14 cellular contexts compared by ENCODE assay signal in genomic region chr4:53855886-53856260, GRCh38.
DNase-seq lines count a peak whose midpoint lies in the region; ATAC-seq, FAIRE-seq and TF ChIP-seq lines count a peak whose summit lies in the region.
"Had no signal": no experiment of that assay in that cellular context is flagged by ENCODE, and none has a peak within 500 bp of the region (broad histone marks: within the 10 kb centered on the region; RNA-seq: fewer than 3 reads in every experiment).

No MANE protein-coding gene starts in this region.

- no peak overlapping the region for H2AFZ ChIP-seq in astrocyte (ENCODE audit: low read depth, low read length)

- peak; percentile 77 to 89 for ATAC-seq in left cardiac atrium
- no peak for ATAC-seq in CD8-positive, alpha-beta T cell

- intact Hi-C loops in left cardiac atrium (cut with DNase I): no loop called here
- intact Hi-C loops in CD8-positive, alpha-beta T cell (cut with DNase I, micrococcal nuclease): no loop called here

- H3K9me3 ChIP-seq in astrocyte (ENCODE audit: insufficient read depth, low read depth, low read length) (no peaks in the 10 kb centered on the region), skeletal muscle tissue (ENCODE audit: control insufficient read depth in 3 of 3, low read length in 3 of 3) (no peaks in the 10 kb centered on the region)
- H3K9me3 ChIP-seq in CD8-positive, alpha-beta T cell (ENCODE audit: low read length): no peaks in the 10 kb centered on the region

- H3K79me2 ChIP-seq in astrocyte (ENCODE audit: insufficient read depth, low read length): no peaks in the 10 kb centered on the region

- H3K36me3 Mint-ChIP-seq in astrocyte (ENCODE audit: low read depth, unreplicated experiment): no peaks in the 10 kb centered on the region
- H3K36me3 Mint-ChIP-seq in CD8-positive, alpha-beta T cell: no peaks in the 10 kb centered on the region

- no peak overlapping the region for H3K4me3 Mint-ChIP-seq in astrocyte (ENCODE audit: unreplicated experiment)
- no peak overlapping the region for H3K4me3 Mint-ChIP-seq in CD8-positive, alpha-beta T cell

- H3K36me3 ChIP-seq in astrocyte (ENCODE audit: insufficient read depth, low read length) (no peaks in the 10 kb centered on the region), skeletal muscle tissue (ENCODE audit: control insufficient read depth in 3 of 3, insufficient read depth in 3 of 3, low read length in 3 of 3) (no peaks in the 10 kb centered on the region)
- H3K36me3 ChIP-seq in CD8-positive, alpha-beta T cell (ENCODE audit: insufficient read depth, low read length): no peaks in the 10 kb centered on the region

- H3K9me3 Mint-ChIP-seq in astrocyte (ENCODE audit: unreplicated experiment): no peaks in the 10 kb centered on the region
- no peaks in the 10 kb centered on the region for H3K9me3 Mint-ChIP-seq in CD8-positive, alpha-beta T cell

- peak; percentile 93 for DNase-seq in EH (ENCODE audit: low read depth)
- peak; percentile 99 for DNase-seq in astrocyte (ENCODE audit: low read depth)
- no peak for DNase-seq in left cardiac atrium
- DNase-seq in CD8-positive, alpha-beta T cell: no peak
- no peak for DNase-seq in epidermal melanocyte (ENCODE audit: insufficient read length, low spot score)
- no peak for DNase-seq in amygdala (lab: John Stamatoyannopoulos, UW)
- DNase-seq in D721Med (ENCODE audit: insufficient read length, low spot score): no peak
- DNase-seq: activated CD4-positive, alpha-beta T cell treated with anti-CD3 and anti-CD28 coated beads for 4 hours; activated gamma-delta T cell; COR-L47; dermis blood vessel endothelial cell; NCI-H524 treated with DMSO at 0.1 percent for 48 hours had no signal

- H3K4me2 ChIP-seq in astrocyte (ENCODE audit: low read length): peak overlapping the region; percentile 62

- H3K27me3 Mint-ChIP-seq in astrocyte (ENCODE audit: low read depth, unreplicated experiment): no peaks in the 10 kb centered on the region
- H3K27me3 Mint-ChIP-seq in CD8-positive, alpha-beta T cell (ENCODE audit: low read depth): no peaks in the 10 kb centered on the region

- no peak overlapping the region for H3K27ac Mint-ChIP-seq in astrocyte (ENCODE audit: unreplicated experiment)
- no peak overlapping the region for H3K27ac Mint-ChIP-seq in CD8-positive, alpha-beta T cell

- no peaks in the 10 kb centered on the region for H3K27me3 ChIP-seq in astrocyte (ENCODE audit: insufficient read depth, low read length)
- no peaks in the 10 kb centered on the region for H3K27me3 ChIP-seq in skeletal muscle tissue (ENCODE audit: control insufficient read depth in 3 of 3, insufficient read depth in 3 of 3, low read length in 3 of 3)
- no peaks in the 10 kb centered on the region for H3K27me3 ChIP-seq in CD8-positive, alpha-beta T cell (ENCODE audit: insufficient read depth, low read length)

- peak overlapping the region; percentile 29 for H3K27ac ChIP-seq in astrocyte (ENCODE audit: low read depth, low read length)
- H3K27ac ChIP-seq in skeletal muscle tissue (ENCODE audit: low read depth, low read length): peak overlapping the region; percentile 67
- no peak overlapping the region for H3K27ac ChIP-seq in CD8-positive, alpha-beta T cell (ENCODE audit: low read depth, low read length)

- no peaks in the 10 kb centered on the region for H4K20me1 ChIP-seq in astrocyte (ENCODE audit: insufficient read depth, low read length)

- peaks cover 7% of the 10 kb centered on the region for H3K4me1 Mint-ChIP-seq in astrocyte (ENCODE audit: low read depth, unreplicated experiment)
- H3K4me1 Mint-ChIP-seq in CD8-positive, alpha-beta T cell (ENCODE audit: low read depth): no peaks in the 10 kb centered on the region

- FAIRE-seq in astrocyte (lab: Jason Lieb, UNC) (no peak), D721Med (lab: Jason Lieb, UNC) (no peak)
- FAIRE-seq: GM12891 had no signal

- no peak overlapping the region for H3K4me3 ChIP-seq in astrocyte (ENCODE audit: insufficient read depth, low read depth, low read length)
- no peak overlapping the region for H3K4me3 ChIP-seq in skeletal muscle tissue (ENCODE audit: low read length in 3 of 3)
- no peak overlapping the region for H3K4me3 ChIP-seq in CD8-positive, alpha-beta T cell (ENCODE audit: low read depth, low read length)

- TF ChIP-seq CTCF in astrocyte (IDR thresholded peaks at IDR 0.05; ENCODE audit: insufficient read depth, low read depth, low read length) (no peak), D721Med (IDR thresholded peaks at IDR 0.05; ENCODE audit: insufficient read depth, missing control alignments) (no peak)
- TF ChIP-seq CTCF in CD8-positive, alpha-beta T cell (IDR thresholded peaks at IDR 0.05): no peak

- POLR2A ChIA-PET in CD8-positive, alpha-beta T cell (lab: Charles Lee): no interaction called here

- CTCF ChIA-PET in CD8-positive, alpha-beta T cell (lab: Charles Lee): no interaction called here

- H3K9ac ChIP-seq in astrocyte (ENCODE audit: low read length) (no peak overlapping the region), skeletal muscle tissue (ENCODE audit: low read depth in 1 of 3, low read length in 3 of 3) (no peak overlapping the region)

- H3K4me1 ChIP-seq in astrocyte (ENCODE audit: insufficient read depth, low read length): peaks cover 27% of the 10 kb centered on the region
- no peaks in the 10 kb centered on the region for H3K4me1 ChIP-seq in skeletal muscle tissue (ENCODE audit: control insufficient read depth in 3 of 3, insufficient read depth in 3 of 3, low read length in 3 of 3)
- no peaks in the 10 kb centered on the region for H3K4me1 ChIP-seq in CD8-positive, alpha-beta T cell (ENCODE audit: insufficient read depth, low read length)

Comparison
In these comparisons a context has a peak if more than half of its experiments do, and no peak if none do; other contexts are left out.
1. DNase-seq: peak in EH (single experiment) and astrocyte (single experiment); none in left cardiac atrium (single experiment), CD8-positive, alpha-beta T cell (0 of 7), epidermal melanocyte (single experiment), amygdala (0 of 56) and D721Med (single experiment).